17 cellular contexts compared by ENCODE assay signal in genomic region chr6:82298012-82298411, GRCh38. TPM values are rescaled to one million over a fixed set of nuclear protein-coding genes. Genes with fewer than 3 reads are reported as not detected.
DNase-seq lines count a peak whose midpoint lies in the region; ATAC-seq and TF ChIP-seq lines count a peak whose summit lies in the region.
"Had no signal": no experiment of that assay in that cellular context is flagged by ENCODE, and none has a peak within 500 bp of the region (broad histone marks: within the 10 kb centered on the region; RNA-seq: fewer than 3 reads in every experiment).

No MANE protein-coding gene starts in this region.

- no peak overlapping the region for H2AFZ ChIP-seq in hepatocyte

- CTCF ChIA-PET in Calu3 (lab: Charles Lee), result interaction anchor here (1.0 kb wide), 1 partner anchor 16 kb away, joined by 3 read pairs; no protein-coding TSS in a partner anchor

- ATAC-seq in GM19035 (IDR thresholded peaks at IDR 0.05; ENCODE audit: unreplicated experiment), result no peak
- no peak for ATAC-seq in naive thymus-derived CD8-positive, alpha-beta T cell
- ATAC-seq: WTC11 had no signal

- H3K27ac Mint-ChIP-seq in Calu3 (ENCODE audit: unreplicated experiment), result no peak overlapping the region
- H3K27ac Mint-ChIP-seq in naive thymus-derived CD8-positive, alpha-beta T cell, result peak overlapping the region in 1 of 10 donors; percentile 49
- H3K27ac Mint-ChIP-seq: dendritic cell treated with granulocyte-macrophage colony-stimulating factor and Interleukin-4, amounts not matched to agents 40 ng/mL and 50 ng/mL, for 4 days; type B pancreatic cell; WTC11 had no signal

- no peaks in the 10 kb centered on the region for H3K36me3 Mint-ChIP-seq in Calu3 (ENCODE audit: insufficient read depth, unreplicated experiment)
- H3K36me3 Mint-ChIP-seq in naive thymus-derived CD8-positive, alpha-beta T cell, result peaks cover 0 to 19% (median 0%) of the 10 kb centered on the region in 3 donors
- H3K36me3 Mint-ChIP-seq: type B pancreatic cell had no signal

- no peaks in the 10 kb centered on the region for H3K9me3 ChIP-seq in hepatocyte (ENCODE audit: low read depth)
- H3K9me3 ChIP-seq: prostate gland had no signal

- H3K36me3 ChIP-seq in hepatocyte (replicated peaks; ENCODE audit: insufficient read depth, low read depth), result no peaks in the 10 kb centered on the region
- H3K36me3 ChIP-seq: prostate gland had no signal

- no peaks in the 10 kb centered on the region for H4K20me1 ChIP-seq in hepatocyte (ENCODE audit: insufficient read depth, poor library complexity, severe bottlenecking)

- TF ChIP-seq CTCF in Calu3 (IDR thresholded peaks at IDR 0.05; ENCODE audit: unreplicated experiment) (no peak), hepatocyte (IDR thresholded peaks at IDR 0.05; ENCODE audit: poor library complexity) (no peak)

- H3K27me3 ChIP-seq in hepatocyte, result no peaks in the 10 kb centered on the region

- 64% methylated on average over 12 of the region's 12 CpGs for WGBS in hepatocyte (ENCODE audit: low lambda C conversion rate, missing lambda C conversion rate)

- intact Hi-C loops in Calu3 (cut with micrococcal nuclease; ENCODE audit: unreplicated experiment), result no loop called here

- H3K4me2 ChIP-seq in hepatocyte, result no peak overlapping the region

- DNase-seq in Calu3 (peak; percentile 3), LHCN-M2 (ENCODE audit: low read depth) (peak; percentile 17), amniotic stem cell (lab: John Stamatoyannopoulos, UW) (peak; percentile 10), hepatocyte (ENCODE audit: low spot score) (peak; percentile 44), COLO829 (ENCODE audit: low spot score) (no peak), SIG-M5 (lab: John Stamatoyannopoulos, UW) (no peak)
- DNase-seq in naive thymus-derived CD8-positive, alpha-beta T cell, result no peak
- DNase-seq: activated gamma-delta T cell treated with Interleukin-2 at 50 U/mL for 16 hours; Kasumi-1; NCI-H187; NCI-H510A; stimulated activated naive CD4-positive, alpha-beta T cell treated with Interleukin-2 at 50 U/mL for 16 hours had no signal

- no TSS peak for BruUV-seq in Calu3 (replicated peaks; lab: Mats Ljungman, UMichigan)

- no peak overlapping the region for H3K4me3 ChIP-seq in hepatocyte
- H3K4me3 ChIP-seq: prostate gland had no signal

- no peaks in the 10 kb centered on the region for H3K4me1 ChIP-seq in hepatocyte (ENCODE audit: insufficient read depth)
- H3K4me1 ChIP-seq: prostate gland had no signal

- POLR2A ChIA-PET in naive thymus-derived CD8-positive, alpha-beta T cell (lab: Charles Lee), result no interaction called here

- H3K9me3 Mint-ChIP-seq in Calu3 (ENCODE audit: low read depth, unreplicated experiment), result peaks cover 5% of the 10 kb centered on the region
- H3K9me3 Mint-ChIP-seq in naive thymus-derived CD8-positive, alpha-beta T cell, result peaks cover 0 to 16% (median 8%) of the 10 kb centered on the region in 9 donors

- peak overlapping the region; percentile 55 for H3K27ac ChIP-seq in hepatocyte
- H3K27ac ChIP-seq: prostate gland had no signal

- H3K27me3 Mint-ChIP-seq in Calu3 (ENCODE audit: unreplicated experiment), result no peaks in the 10 kb centered on the region
- peaks cover 9 to 35% (median 13%) of the 10 kb centered on the region in 5 donors for H3K27me3 Mint-ChIP-seq in naive thymus-derived CD8-positive, alpha-beta T cell
- H3K27me3 Mint-ChIP-seq: dendritic cell treated with granulocyte-macrophage colony-stimulating factor and Interleukin-4, amounts not matched to agents 40 ng/mL and 50 ng/mL, for 4 days had no signal

- H3K9me2 ChIP-seq in hepatocyte (replicated peaks; ENCODE audit: insufficient read depth), result no peaks in the 10 kb centered on the region

- H3K79me2 ChIP-seq in hepatocyte, result no peaks in the 10 kb centered on the region

- H3K4me3 Mint-ChIP-seq in Calu3 (ENCODE audit: low read depth, unreplicated experiment), result no peak overlapping the region
- no peak overlapping the region for H3K4me3 Mint-ChIP-seq in naive thymus-derived CD8-positive, alpha-beta T cell
- H3K4me3 Mint-ChIP-seq: dendritic cell treated with granulocyte-macrophage colony-stimulating factor and Interleukin-4, amounts not matched to agents 40 ng/mL and 50 ng/mL, for 4 days; type B pancreatic cell; WTC11 had no signal

- H3K4me1 Mint-ChIP-seq in Calu3 (ENCODE audit: low read depth, unreplicated experiment), result no peaks in the 10 kb centered on the region
- H3K4me1 Mint-ChIP-seq in naive thymus-derived CD8-positive, alpha-beta T cell, result no peaks in the 10 kb centered on the region

RNA-seq across cellular contexts. Expression of gene IBTK, which starts 50.5 kb away (rescaled TPM):
- total RNA-seq in Calu3 (2022) (48.3 and 54.9 TPM in 2 replicates), LHCN-M2 (2014; rRNA removed) (34.8 and 35.8 TPM in 2 replicates), hepatocyte (54.2 and 60.3 TPM in 2 replicates)
- polyA plus RNA-seq in LHCN-M2 (2012), result 7.8 TPM
- polyA plus RNA-seq in hepatocyte, result 17.3 and 19.6 TPM in 2 replicates
- total RNA-seq in naive thymus-derived CD8-positive, alpha-beta T cell, result 10 to 100 TPM; 28.2 to 29.0 TPM
- polyA plus RNA-seq in naive thymus-derived CD8-positive, alpha-beta T cell, result 10 to 100 TPM; 14.9 to 19.7 (median 15.5) TPM

Comparison
In these comparisons a context has a peak if more than half of its experiments do, and no peak if none do; other contexts are left out.
1. DNase-seq: peak in Calu3 (single experiment), LHCN-M2 (single experiment), amniotic stem cell (single experiment) and hepatocyte (single experiment); none in COLO829 (single experiment), SIG-M5 (single experiment) and naive thymus-derived CD8-positive, alpha-beta T cell (0 of 10).